In genomic region chr22:43566021-43566420, GRCh38 we compare ENCODE assay signal across 25 cellular contexts.
"Had no signal": no experiment of that assay in that cellular context is flagged by ENCODE, and none has a peak within 500 bp of the region (broad histone marks: within the 10 kb centered on the region; RNA-seq: fewer than 3 reads in every experiment).

No MANE protein-coding gene starts in this region.

- FAIRE-seq: astrocyte, frontal cortex, islet of Langerhans, TTC549 had no signal

- H3K4me2 ChIP-seq: smooth muscle cell had no signal

- H3K27ac ChIP-seq: adrenal gland, epithelial cell of prostate, stomach, transverse colon, WERI-Rb-1 had no signal

- H3K4me1 ChIP-seq: adrenal gland, stomach, transverse colon had no signal

- H3K36me3 ChIP-seq: adrenal gland, stomach, transverse colon, WERI-Rb-1 had no signal

- H3K27me3 ChIP-seq: adrenal gland, stomach, transverse colon had no signal

- ATAC-seq: activated CD8-positive, alpha-beta T cell treated with anti-CD3 and anti-CD28 coated beads, Interleukin-2, amount 10 ng/mL, durations not matched to agents 7 days and 5 days; sciatic nerve; stimulated activated memory B cell treated with anti-CD40 and anti-IgM and Interleukin-4, amounts not matched to agents 10 μg/mL and 1 μg/mL and 100 μg/mL, for 72 hours had no signal

- H3K4me3 ChIP-seq: adrenal gland, smooth muscle cell, stomach, transverse colon had no signal

- DNase-seq: activated CD4-positive, alpha-beta T cell treated with anti-CD3 and anti-CD28 coated beads, Interleukin-2, amount 50 U/mL, for 1 hour; activated CD4-positive, CD25-positive, alpha-beta regulatory T cell treated with anti-CD3 and anti-CD28 coated beads, Interleukin-2, amount 50 U/mL, for 72 hours; activated CD8-positive, alpha-beta T cell treated with anti-CD3 and anti-CD28 coated beads, Interleukin-2, amount 10 ng/mL, durations not matched to agents 7 days and 5 days; activated naive CD4-positive, alpha-beta T cell; activated T-cell treated with anti-CD3 and anti-CD28 coated beads, Interleukin-2, amount 50 U/mL, for 24 hours; adrenal gland; cortex of kidney; hippocampal formation; left cardiac atrium; mesenchymal stem cell; nephron progenitor cell; nucleus accumbens; stimulated activated CD4-positive, alpha-beta T cell treated with anti-CD3 and anti-CD28 coated beads, Interleukin-15, amount 100 ng/mL, for 24 hours; stomach; T-helper 1 cell; transverse colon; WERI-Rb-1 had no signal

- H3K9me3 ChIP-seq: adrenal gland, stomach, transverse colon had no signal
